In genomic region chr14:38567728-38568127, GRCh38 we compare ENCODE assay signal across 23 cellular contexts.
"Had no signal": no experiment of that assay in that cellular context is flagged by ENCODE, and none has a peak within 500 bp of the region (broad histone marks: within the 10 kb centered on the region; RNA-seq: fewer than 3 reads in every experiment).

No MANE protein-coding gene starts in this region.

- DNase-seq: dermis blood vessel endothelial cell; effector memory CD4-positive, alpha-beta T cell; erythroblast; esophagus squamous epithelium; foreskin melanocyte; glutamatergic neuron; heart right ventricle; immature natural killer cell; left ventricle myocardium superior; lower lobe of right lung; naive thymus-derived CD8-positive, alpha-beta T cell; nephron progenitor cell; occipital lobe; right lobe of liver; stimulated activated CD4-positive, alpha-beta T cell treated with anti-CD3 and anti-CD28 coated beads, Interleukin-2, amount 100 ng/mL, for 24 hours; stimulated activated CD4-positive, alpha-beta T cell treated with anti-CD3 and anti-CD28 coated beads, Interleukin-4, amount 100 ng/mL, for 24 hours; stimulated activated naive CD4-positive, alpha-beta T cell treated with Interleukin-2 at 50 U/mL for 16 hours; stomach; thyroid gland had no signal

- H3K79me2 ChIP-seq: parathyroid adenoma had no signal

- H3K4me3 ChIP-seq: coronary artery, esophagus squamous epithelium, heart right ventricle, lower lobe of right lung, right lobe of liver, stomach, thyroid gland, vagina had no signal

- H3K27ac ChIP-seq: coronary artery, esophagus squamous epithelium, heart right ventricle, lower lobe of right lung, parathyroid adenoma, right lobe of liver, stomach, thyroid gland, vagina had no signal

- ATAC-seq: heart right ventricle; left ventricle myocardium superior; lower lobe of right lung; naive thymus-derived CD8-positive, alpha-beta T cell; right lobe of liver; stimulated activated effector memory CD8-positive, alpha-beta T cell treated with anti-CD3 and anti-CD28 coated beads, Interleukin-12 subunit alpha, Interleukin-12 subunit beta, amount 100 ng/mL, for 72 hours had no signal

- H3K9me3 ChIP-seq: esophagus squamous epithelium, right lobe of liver, thyroid gland, vagina had no signal

- H3K27me3 ChIP-seq: esophagus squamous epithelium, heart right ventricle, right lobe of liver, stomach, thyroid gland, vagina had no signal

- H3K36me3 ChIP-seq: esophagus squamous epithelium, heart right ventricle, lower lobe of right lung, right lobe of liver, stomach, thyroid gland, vagina had no signal

- H3K4me1 ChIP-seq: esophagus squamous epithelium, heart right ventricle, lower lobe of right lung, parathyroid adenoma, right lobe of liver, stomach, thyroid gland, vagina had no signal

- H3K9ac ChIP-seq: parathyroid adenoma had no signal

- H2AFZ ChIP-seq: parathyroid adenoma had no signal
